In genomic region chr9:120892177-120892747, GRCh38 we compare ENCODE assay signal across 8 cellular contexts. TPM values are rescaled to one million over a fixed set of nuclear protein-coding genes. Genes with fewer than 3 reads are reported as not detected.
A peak's percentile ranks its signal among the peaks of the same experiment; 100 is the strongest.
DNase-seq lines count a peak whose midpoint lies in the region; ATAC-seq, FAIRE-seq and TF ChIP-seq lines count a peak whose summit lies in the region.

No MANE protein-coding gene starts in this region.

- H3K79me1 ChIP-seq in H1 (ENCODE audit: low read depth, low read length), result no peaks in the 10 kb centered on the region

- H4K20me1 ChIP-seq in H1 (replicated peaks in 1 of 2; ENCODE audit: control insufficient read depth in 1 of 2, insufficient read depth in 2 of 2, low read length in 2 of 2), result no peaks in the 10 kb centered on the region

- no peak overlapping the region; the same call in 1 of the 2 replicates for H2BK12ac ChIP-seq in H1 (ENCODE audit: low read depth, low read length)

- H3K4ac ChIP-seq in H1 (replicated peaks; ENCODE audit: insufficient read length, low read depth, low read length), result no peak overlapping the region

- intact Hi-C loops in gastrocnemius medialis (cut with DNase I; ENCODE audit: low total_unique reads), result no loop called here

- DNase-seq in DMS153 treated with DMSO at 0.1 percent for 48 hours (lab: John Stamatoyannopoulos, UW; ENCODE audit: unreplicated experiment) (peak; percentile 73), H1 (ENCODE audit: low read depth in 1 of 2, low spot score in 2 of 2) (no peak), gastrocnemius medialis (no peak), NOMO-1 treated with DMSO at 0.1 percent for 48 hours (lab: John Stamatoyannopoulos, UW; ENCODE audit: unreplicated experiment) (no peak), cerebellar nuclear complex (lab: John Stamatoyannopoulos, UW) (no peak), superior temporal gyrus (ENCODE audit: extremely low spot score) (no peak)

- H3K27me3 ChIP-seq in H1 (replicated peaks in 1 of 4; ENCODE audit: control insufficient read depth in 3 of 4, extremely low read depth in 1 of 4, insufficient read depth in 3 of 4, low read length in 3 of 4), result peaks cover 0 to 21% (median 15%) of the 10 kb centered on the region in 4 experiments; a peak in 5 of 7 replicates
- no peaks in the 10 kb centered on the region for H3K27me3 ChIP-seq in gastrocnemius medialis

- CTCF ChIA-PET in H1 (lab: Charles Lee; ENCODE audit: partially characterized antibody), result interaction anchor here (0.6 to 1.1 kb wide), 4 partner anchors 10 to 942 kb away, joined by 3 to 4 read pairs (median 3); no protein-coding TSS in a partner anchor

- no peak overlapping the region for H4K91ac ChIP-seq in H1 (replicated peaks; ENCODE audit: insufficient read length, low read length)

- FAIRE-seq in H1 (lab: Jason Lieb, UNC), result no peak

- H3K27ac ChIP-seq in H1 (ENCODE audit: low read depth, low read length) (no peak overlapping the region), gastrocnemius medialis (no peak overlapping the region)

- no peak overlapping the region for H2AK5ac ChIP-seq in H1 (ENCODE audit: low read depth, low read length)

- H4K5ac ChIP-seq in H1 (ENCODE audit: insufficient read length, low read depth, low read length), result no peak overlapping the region

- POLR2A ChIA-PET in H1 (lab: Charles Lee; ENCODE audit: partially characterized antibody), result interaction anchor here (1.2 to 2.0 kb wide), 4 partner anchors 9 to 19 kb away, joined by 3 to 7 read pairs (median 4); partner anchors contain the start of gene PHF19

- no peak overlapping the region for H2BK5ac ChIP-seq in H1 (ENCODE audit: low read depth, low read length)

- TF ChIP-seq POLR2A in H1 (IDR thresholded peaks at IDR 0.05; ENCODE audit: control extremely low read depth in 1 of 2, low read depth in 2 of 2, low read length in 2 of 2), result no peak
- no peak for TF ChIP-seq POLR2A in gastrocnemius medialis (IDR thresholded peaks at IDR 0.05)

- 77% methylated on average over 12 of the region's 12 CpGs; no CpG with 5 or more reads in 1 of the 2 experiments for WGBS in H1 (ENCODE audit: extremely low coverage in 1 of 2, insufficient coverage in 1 of 2, insufficient read length in 1 of 2, insufficient replicate concordance in 2 of 2, low coverage in 1 of 2, low lambda C conversion rate in 2 of 2, missing lambda C conversion rate in 1 of 2), 2 experiments

- H3K23me2 ChIP-seq in H1 (ENCODE audit: low read depth, low read length), result peaks cover 3% of the 10 kb centered on the region; the same call in 1 of the 2 replicates

- H3K23ac ChIP-seq in H1 (ENCODE audit: insufficient read length), result no peak overlapping the region

- H3K9ac ChIP-seq in H1 (replicated peaks in 1 of 4; ENCODE audit: extremely low read depth in 1 of 4, low read depth in 3 of 4, low read length in 3 of 4), result no peak overlapping the region

- peaks cover 0 to 6% (median 5%) of the 10 kb centered on the region in 4 experiments; a peak in 6 of 7 replicates for H3K4me1 ChIP-seq in H1 (replicated peaks in 1 of 4; ENCODE audit: control insufficient read depth in 3 of 4, insufficient read depth in 4 of 4, low read length in 3 of 4)
- H3K4me1 ChIP-seq in gastrocnemius medialis, result peaks cover 4 to 8% of the 10 kb centered on the region in 2 donors

- peak overlapping the region; percentile 43; the same call in 1 of the 2 replicates for H3K18ac ChIP-seq in H1 (ENCODE audit: extremely low read depth, low read length)

- H3K9me3 ChIP-seq in H1 (ENCODE audit: insufficient read depth in 2 of 2, low read depth in 1 of 2, low read length in 1 of 2) (no peaks in the 10 kb centered on the region), gastrocnemius medialis (no peaks in the 10 kb centered on the region)

- TF ChIP-seq EP300 in H1 (IDR thresholded peaks at IDR 0.05; ENCODE audit: borderline replicate concordance in 1 of 2, low read depth in 2 of 2, low read length in 2 of 2), result no peak

- in situ Hi-C loops in gastrocnemius medialis (cut with MboI; ENCODE audit: low sequenced_read_pairs in 4 of 4), result no loop called here

- no peak overlapping the region for H3K56ac ChIP-seq in H1 (replicated peaks; ENCODE audit: insufficient read length, low read depth, low read length)

- peak overlapping the region; percentile 53; the same call in 1 of the 2 replicates for H2BK15ac ChIP-seq in H1 (ENCODE audit: low read length)

- H2AFZ ChIP-seq in H1 (ENCODE audit: low read length), result no peak overlapping the region

- no peak for TF ChIP-seq RAD21 in H1 (IDR thresholded peaks at IDR 0.05 in 1 of 2, conservative IDR thresholded peaks at IDR 0.05 in 1 of 2; ENCODE audit: low read depth in 2 of 2, low read length in 2 of 2)

- H3K79me2 ChIP-seq in H1 (ENCODE audit: control insufficient read depth in 1 of 2, insufficient read depth in 2 of 2, low read length in 2 of 2), result no peaks in the 10 kb centered on the region

- peak; percentile 44 for ATAC-seq in GM19463 (IDR thresholded peaks at IDR 0.05; ENCODE audit: unreplicated experiment)
- peak; percentile 27 for ATAC-seq in HG03457 (IDR thresholded peaks at IDR 0.05; ENCODE audit: unreplicated experiment)
- ATAC-seq in gastrocnemius medialis, result no peak

- no peak overlapping the region for H2BK20ac ChIP-seq in H1 (ENCODE audit: low read length)

- H3K4me2 ChIP-seq in H1 (ENCODE audit: insufficient read depth in 1 of 2, low read depth in 2 of 2, low read length in 2 of 2), result no peak overlapping the region

- H2BK120ac ChIP-seq in H1 (replicated peaks; ENCODE audit: low read depth, low read length), result no peak overlapping the region

- H3K14ac ChIP-seq in H1 (ENCODE audit: insufficient read length), result no peak overlapping the region

- TF ChIP-seq CTCF in H1 (IDR thresholded peaks at IDR 0.05; ENCODE audit: control extremely low read depth in 1 of 3, insufficient read depth in 1 of 3, low read depth in 1 of 3, low read length in 3 of 3) (no peak), gastrocnemius medialis (IDR thresholded peaks at IDR 0.05 in 4 of 5, conservative IDR thresholded peaks at IDR 0.05 in 1 of 5) (no peak)

- no peak overlapping the region for H3K4me3 ChIP-seq in H1 (ENCODE audit: extremely low read depth in 1 of 4, insufficient read depth in 2 of 4, low read depth in 3 of 4, low read length in 4 of 4)
- H3K4me3 ChIP-seq in gastrocnemius medialis, result no peak overlapping the region

- no peak overlapping the region for H4K8ac ChIP-seq in H1 (ENCODE audit: extremely low read depth, insufficient read depth, low read length)

- H3K36me3 ChIP-seq in H1 (ENCODE audit: control insufficient read depth in 2 of 4, insufficient read depth in 4 of 4, low read length in 3 of 4) (no peaks in the 10 kb centered on the region), gastrocnemius medialis (no peaks in the 10 kb centered on the region)

TF ChIP-seq in H1, 55 proteins besides CTCF, POLR2A, EP300 and RAD21 (continues in another document):
- TF ChIP-seq YY1 (IDR thresholded peaks at IDR 0.05; ENCODE audit: low read depth, low read length), result no peak
- no peak for TF ChIP-seq KDM1A (IDR thresholded peaks at IDR 0.05; ENCODE audit: borderline replicate concordance, low read length)
- TF ChIP-seq GTF2F1 (IDR thresholded peaks at IDR 0.05; ENCODE audit: borderline replicate concordance, low read depth, low read length), result no peak
- no peak for TF ChIP-seq SIX5 (IDR thresholded peaks at IDR 0.05; ENCODE audit: low read depth, low read length)
- no peak for TF ChIP-seq USF2 (IDR thresholded peaks at IDR 0.05; ENCODE audit: low read length)
- no peak for TF ChIP-seq PHF8 (conservative IDR thresholded peaks at IDR 0.05; ENCODE audit: low read depth, low read length)

RNA-seq across cellular contexts. Expression of gene PHF19, which starts 15.3 kb away (rescaled TPM):
- total RNA-seq in H1 (2021; fragmentation: NEBNext Ultra II Directional; extraction: Animal tissue kit (Norgen Biotek cat#: 25700)), result 30.2 and 31.8 TPM in 2 replicates
- 28.2 and 31.0 TPM in 2 replicates for polyA plus RNA-seq in H1 (2011; rRNA removed)
- 25.8 TPM for polyA plus RNA-seq in H1 (2011; cell fraction: cytosol; rRNA removed)
- 48.1 TPM for polyA plus RNA-seq in H1 (2011; cell fraction: nucleus; rRNA removed)
- polyA plus RNA-seq in H1 (2012, experiment 1 of 2), result 26.2 to 35.4 TPM (median 31.5 TPM) in 4 replicates
- 29.9 TPM for polyA plus RNA-seq in H1 (2012, experiment 2 of 2)
- 24.5 TPM for polyA plus RNA-seq in H1 (2013, experiment 1 of 2)
- 23.1 TPM for polyA plus RNA-seq in H1 (2013, experiment 2 of 2)
- 26.6 and 43.7 TPM in 2 replicates for polyA minus RNA-seq in H1 (2011; rRNA and poly(A)+ RNA removed)
- 16.2 TPM for polyA minus RNA-seq in H1 (2011; cell fraction: cytosol; rRNA and poly(A)+ RNA removed)
- 28.2 TPM for polyA minus RNA-seq in H1 (2011; cell fraction: nucleus; rRNA and poly(A)+ RNA removed)
- total RNA-seq in gastrocnemius medialis, result 10 to 100 TPM in 2 of 4 donors, 1 to 10 TPM in 2; 9.2 to 12.5 (median 10.8) TPM

RNA-seq across cellular contexts. Expression of gene TRAF1, which starts 34.3 kb away (rescaled TPM):
- 1.5 and 1.6 TPM in 2 replicates for total RNA-seq in H1 (2021; fragmentation: NEBNext Ultra II Directional; extraction: Animal tissue kit (Norgen Biotek cat#: 25700))
- polyA plus RNA-seq in H1 (2011; rRNA removed), result 3.1 and 3.2 TPM in 2 replicates
- polyA plus RNA-seq in H1 (2011; cell fraction: cytosol; rRNA removed), result 4.9 TPM
- 7.4 TPM for polyA plus RNA-seq in H1 (2011; cell fraction: nucleus; rRNA removed)
- polyA plus RNA-seq in H1 (2012, experiment 1 of 2), result 1.8 to 3.0 TPM (median 2.2 TPM) in 4 replicates
- 0.80 TPM for polyA plus RNA-seq in H1 (2012, experiment 2 of 2)
- polyA plus RNA-seq in H1 (2013, experiment 1 of 2), result 1.2 TPM
- 1.1 TPM for polyA plus RNA-seq in H1 (2013, experiment 2 of 2)
- polyA minus RNA-seq in H1 (2011; rRNA and poly(A)+ RNA removed), result 4.5 and 4.6 TPM in 2 replicates
- polyA minus RNA-seq in H1 (2011; cell fraction: cytosol; rRNA and poly(A)+ RNA removed), result 1.6 TPM
- polyA minus RNA-seq in H1 (2011; cell fraction: nucleus; rRNA and poly(A)+ RNA removed), result 6.9 TPM
- 1 to 10 TPM in 1 of 4 donors, under 1 TPM in 3; 0.42 to 1.6 (median 0.77) TPM for total RNA-seq in gastrocnemius medialis

RNA-seq across cellular contexts. Expression of gene PSMD5, which starts 49.5 kb away (rescaled TPM):
- 30.0 and 30.5 TPM in 2 replicates for total RNA-seq in H1 (2021; fragmentation: NEBNext Ultra II Directional; extraction: Animal tissue kit (Norgen Biotek cat#: 25700))
- 12.9 and 19.2 TPM in 2 replicates for polyA plus RNA-seq in H1 (2011; rRNA removed)
- 26.0 TPM for polyA plus RNA-seq in H1 (2011; cell fraction: cytosol; rRNA removed)
- polyA plus RNA-seq in H1 (2011; cell fraction: nucleus; rRNA removed), result 15.8 TPM
- polyA plus RNA-seq in H1 (2012, experiment 1 of 2), result 18.2 to 51.8 TPM (median 31.4 TPM) in 4 replicates
- 9.8 TPM for polyA plus RNA-seq in H1 (2012, experiment 2 of 2)
- polyA plus RNA-seq in H1 (2013, experiment 1 of 2), result 27.6 TPM
- polyA plus RNA-seq in H1 (2013, experiment 2 of 2), result 28.0 TPM
- polyA minus RNA-seq in H1 (2011; rRNA and poly(A)+ RNA removed), result 18.9 and 30.8 TPM in 2 replicates
- polyA minus RNA-seq in H1 (2011; cell fraction: cytosol; rRNA and poly(A)+ RNA removed), result 33.9 TPM
- polyA minus RNA-seq in H1 (2011; cell fraction: nucleus; rRNA and poly(A)+ RNA removed), result 15.0 TPM
- 10 to 100 TPM in 3 of 4 donors, 1 to 10 TPM in 1; 9.3 to 35.3 (median 12.6) TPM for total RNA-seq in gastrocnemius medialis

Comparison
In these comparisons a context has a peak if more than half of its experiments do, and no peak if none do; other contexts are left out.
1. ATAC-seq: peak in GM19463 (single experiment) and HG03457 (single experiment); none in gastrocnemius medialis (0 of 2).